13 cellular contexts compared by ENCODE assay signal in the genomic region with DNA sequence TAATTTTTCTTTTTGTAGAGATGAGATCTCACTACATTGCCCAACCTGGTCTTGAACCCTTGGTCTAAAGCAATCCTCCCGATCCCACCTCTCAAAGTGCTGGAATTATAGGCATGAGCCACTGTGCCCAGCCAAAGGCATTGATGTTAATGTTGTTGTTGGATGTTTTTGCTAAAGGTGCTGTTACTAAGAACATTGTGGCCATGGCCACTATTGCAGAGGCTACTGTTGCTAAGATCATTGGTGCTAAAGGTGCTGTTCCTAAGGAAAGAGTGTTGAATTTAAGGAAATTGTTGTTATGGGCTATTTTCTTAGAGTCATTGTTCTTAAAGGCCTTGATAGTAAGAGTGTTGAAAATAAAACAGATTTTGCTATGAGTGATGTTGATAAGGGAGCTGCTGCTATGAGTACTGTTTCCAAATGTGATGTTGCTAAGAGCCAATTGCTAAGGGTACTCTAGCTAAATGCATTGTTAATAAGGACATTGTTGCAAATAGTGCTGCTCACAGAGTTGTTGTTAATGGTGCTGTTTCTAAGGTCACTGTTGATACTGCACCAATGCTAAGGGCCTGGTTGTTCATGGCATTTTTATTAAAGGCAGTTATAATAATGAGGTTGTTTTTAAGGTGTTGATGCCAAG. TPM values are rescaled to one million over a fixed set of nuclear protein-coding genes. Genes with fewer than 3 reads are reported as not detected.
"Had no signal": no experiment of that assay in that cellular context is flagged by ENCODE, and none has a peak within 500 bp of the region (broad histone marks: within the 10 kb centered on the region; RNA-seq: fewer than 3 reads in every experiment).

No MANE protein-coding gene starts in this region.

RNA-seq across cellular contexts. Expression of a gene that starts 52.0 kb away (rescaled TPM):
- total RNA-seq: activated B cell treated with CpG ODN at 0.5 μM for 24 hours; activated CD8-positive, alpha-beta T cell treated with anti-CD3 and anti-CD28 coated beads for 36 hours; activated T-cell treated with anti-CD3 and anti-CD28 coated beads, Interleukin-2, amount 50 U/mL, for 4 hours; activated T-helper 17 cell treated with anti-CD3 and anti-CD28 coated beads, Interleukin-2, amount 50 U/mL, for 72 hours; body of pancreas; chondrocyte; endodermal cell; esophagus squamous epithelium; fibroblast of lung; frontal cortex; T-cell had no signal
- polyA plus RNA-seq: adipose tissue, esophagus, fibroblast of lung had no signal
